In the genomic region with DNA sequence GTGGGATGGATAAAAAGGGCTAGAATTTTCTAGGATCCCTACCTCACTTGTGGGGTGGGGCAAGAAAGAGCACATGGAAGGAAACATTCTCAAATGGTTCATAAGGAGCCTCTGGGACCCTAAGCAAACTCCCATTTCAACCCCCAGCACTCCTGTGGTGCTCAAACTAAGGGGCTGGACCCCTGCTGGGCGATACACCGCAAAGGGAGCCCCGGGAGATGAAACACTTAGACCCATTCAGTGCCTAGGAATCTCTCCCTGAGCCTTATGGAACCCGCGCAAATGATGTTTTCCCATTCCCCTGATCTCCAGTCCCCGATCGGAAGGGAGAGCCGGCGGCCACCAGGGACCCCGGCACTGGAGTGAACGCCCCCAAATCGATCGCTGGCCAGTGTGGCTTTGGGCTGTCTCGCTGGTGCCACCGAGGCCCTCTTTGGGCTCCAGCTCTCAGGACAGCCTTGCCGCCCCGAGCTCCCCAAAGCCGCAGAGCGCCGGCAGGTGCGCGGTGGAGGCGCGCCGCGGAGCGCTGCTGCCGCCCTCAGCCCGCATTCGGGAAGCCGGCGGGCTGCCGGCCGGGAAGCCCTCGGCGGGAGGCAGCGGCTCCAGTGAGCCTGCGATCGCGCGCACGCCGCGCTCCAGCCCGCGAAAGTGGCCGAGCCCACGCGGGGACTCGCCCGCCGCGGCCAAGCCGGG, we compare ENCODE assay signal across 8 cellular contexts. TPM values are rescaled to one million over a fixed set of nuclear protein-coding genes. Genes with fewer than 3 reads are reported as not detected.
A peak's percentile ranks its signal among the peaks of the same experiment; 100 is the strongest.
DNase-seq lines count a peak whose midpoint lies in the region; ATAC-seq and TF ChIP-seq lines count a peak whose summit lies in the region.

No MANE protein-coding gene starts in this region.

- H3K9me3 ChIP-seq in GM23248 (ENCODE audit: low read depth) = no peaks in the 10 kb centered on the region
- no peaks in the 10 kb centered on the region for H3K9me3 ChIP-seq in cardiac muscle cell (ENCODE audit: low read depth)
- H3K9me3 ChIP-seq in prostate gland = no peaks in the 10 kb centered on the region

- no peaks in the 10 kb centered on the region for H3K27me3 ChIP-seq in GM23248 (replicated peaks; ENCODE audit: insufficient read depth)
- H3K27me3 ChIP-seq in cardiac muscle cell = no peaks in the 10 kb centered on the region
- H3K27me3 ChIP-seq in prostate gland (replicated peaks; ENCODE audit: insufficient read depth) = no peaks in the 10 kb centered on the region

- intact Hi-C loops in prostate gland (cut with DNase I) = loop anchor here (5.0 to 10.0 kb wide), 2 partner anchors 358 to 416 kb away; no protein-coding TSS in a partner anchor

- in situ Hi-C loops in GM23248 (cut with MboI) = loop anchor here (10.0 to 25.0 kb wide), 2 partner anchors 106 to 218 kb away; no protein-coding TSS in a partner anchor

- H3F3A ChIP-seq in GM23248 (ENCODE audit: insufficient read depth) = peaks cover 6% of the 10 kb centered on the region

- H3K36me3 ChIP-seq in GM23248 (ENCODE audit: low read depth) (no peaks in the 10 kb centered on the region), cardiac muscle cell (no peaks in the 10 kb centered on the region), prostate gland (no peaks in the 10 kb centered on the region)

- ATAC-seq in HG02981 (IDR thresholded peaks at IDR 0.05; ENCODE audit: unreplicated experiment) = no peak

- peak overlapping the region; percentile 76 for H3K9ac ChIP-seq in GM23248

- H3K4me1 ChIP-seq in GM23248 (ENCODE audit: insufficient read depth) = peaks cover 16% of the 10 kb centered on the region
- H3K4me1 ChIP-seq in cardiac muscle cell (ENCODE audit: low read depth) = peaks cover 47% of the 10 kb centered on the region
- H3K4me1 ChIP-seq in prostate gland (replicated peaks) = peaks cover 6% of the 10 kb centered on the region

- H4K20me1 ChIP-seq in GM23248 (ENCODE audit: insufficient read depth) = no peaks in the 10 kb centered on the region

- TF ChIP-seq CTCF in AG09309 (IDR thresholded peaks at IDR 0.05; ENCODE audit: control insufficient read depth, insufficient read depth, low read depth, low read length, missing control alignments) (no peak), cardiac muscle cell (IDR thresholded peaks at IDR 0.05; ENCODE audit: low read depth, low read length) (peak; percentile 14), prostate gland (IDR thresholded peaks at IDR 0.05) (peak in 2 of 4 experiments; percentile 38 to 40)

- H3K4me3 ChIP-seq in AG09309 (ENCODE audit: control insufficient read depth, low read depth, low read length) (peak overlapping the region; percentile 57), GM23248 (peak overlapping the region; percentile 89), cardiac muscle cell (peak overlapping the region; percentile 83), prostate gland (peak overlapping the region; percentile 63 to 80)

- peak; percentile 11 for TF ChIP-seq POLR2A in prostate gland (IDR thresholded peaks at IDR 0.05)

- WGBS in GM23248 (ENCODE audit: low coverage in 1 of 2, low lambda C conversion rate in 2 of 2, missing lambda C conversion rate in 2 of 2), 2 experiments = 3% methylated on average over 41 to 51 of the region's 54 CpGs
- 3% methylated on average over 30 of the region's 54 CpGs for WGBS in prostate gland

- H3K27ac ChIP-seq in GM23248 = no peak overlapping the region
- H3K27ac ChIP-seq in cardiac muscle cell = peak overlapping the region; percentile 41
- peak overlapping the region; percentile 81 to 89 for H3K27ac ChIP-seq in prostate gland

- peaks cover 48% of the 10 kb centered on the region for H3K79me2 ChIP-seq in GM23248 (ENCODE audit: insufficient read depth)

- H3K4me2 ChIP-seq in GM23248 (ENCODE audit: unreplicated experiment) = peak overlapping the region; percentile 87

- DNase-seq in AG09309 (ENCODE audit: low read depth) = no peak
- peak; percentile 66 for DNase-seq in GM23248
- peak; percentile 29 to 47 for DNase-seq in activated T-cell treated with anti-CD3 and anti-CD28 coated beads, Interleukin-2, amount 50 U/mL, for 48 hours
- DNase-seq in cardiac muscle cell (ENCODE audit: low read depth in 1 of 2, low spot score in 1 of 2) = peak in 1 of 2 donors; percentile 57
- DNase-seq in prostate gland (ENCODE audit: low spot score) = no peak
- no peak for DNase-seq in activated CD4-positive, CD25-positive, alpha-beta regulatory T cell treated with anti-CD3 and anti-CD28 coated beads, Interleukin-2, amount 50 U/mL, for 72 hours
- no peak for DNase-seq in globus pallidus (ENCODE audit: low spot score)

- peak overlapping the region; percentile 81 for H2AFZ ChIP-seq in GM23248

- H3K9me2 ChIP-seq in GM23248 (ENCODE audit: insufficient read depth) = no peaks in the 10 kb centered on the region

RNA-seq across cellular contexts. Expression of a gene that starts 1.2 kb away (rescaled TPM):
- 5.4 and 6.4 TPM in 2 replicates for total RNA-seq in GM23248 (2014; rRNA removed; shearing (Covaris generic))
- polyA plus RNA-seq in GM23248 (2016; fragmentation: Nextera tagmentation; extraction: Ambion mirVana) = 3.5 and 3.7 TPM in 2 replicates
- 35.1 and 55.3 TPM in 2 replicates for total RNA-seq in cardiac muscle cell
- 23.2 and 35.6 TPM in 2 replicates for polyA plus RNA-seq in cardiac muscle cell
- total RNA-seq in prostate gland = 1 to 10 TPM; 7.3 to 8.9 TPM

Comparison
In these comparisons a context has a peak if more than half of its experiments do, and no peak if none do; other contexts are left out.
1. DNase-seq: peak in GM23248 (single experiment) and activated T-cell treated with anti-CD3 and anti-CD28 coated beads, Interleukin-2, amount 50 U/mL, for 48 hours (2 of 2); none in AG09309 (single experiment), prostate gland (single experiment), activated CD4-positive, CD25-positive, alpha-beta regulatory T cell treated with anti-CD3 and anti-CD28 coated beads, Interleukin-2, amount 50 U/mL, for 72 hours (single experiment) and globus pallidus (single experiment).
2. Peak in every context shown above with its lines, with median percentiles within 50 percentile points of each other: H3K4me3 ChIP-seq.